Comparison of ENCODE assay signal across 8 cellular contexts in the genomic region with DNA sequence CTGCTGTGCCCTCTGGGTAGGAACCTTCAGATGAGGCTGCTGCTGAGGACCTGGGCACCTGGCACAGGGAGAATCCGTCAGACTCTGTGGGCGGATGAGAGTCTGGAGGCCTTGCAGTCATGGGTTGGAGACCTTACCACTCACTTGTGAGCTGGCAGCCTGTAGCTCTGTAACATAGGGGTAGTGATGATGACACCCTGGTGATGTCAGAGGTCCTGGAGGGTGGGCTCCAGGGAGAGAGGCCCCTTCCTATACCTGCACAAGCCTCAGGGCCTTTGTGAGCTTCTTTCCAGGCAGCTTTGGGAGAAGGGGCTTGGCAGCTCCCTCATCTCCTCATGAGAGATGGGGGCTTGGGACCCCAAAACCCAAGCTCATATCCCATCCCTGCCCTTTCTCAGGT. TPM values are rescaled to one million over a fixed set of nuclear protein-coding genes. Genes with fewer than 3 reads are reported as not detected.
DNase-seq lines count a peak whose midpoint lies in the region; ATAC-seq, FAIRE-seq and TF ChIP-seq lines count a peak whose summit lies in the region.
"Had no signal": no experiment of that assay in that cellular context is flagged by ENCODE, and none has a peak within 500 bp of the region (broad histone marks: within the 10 kb centered on the region; RNA-seq: fewer than 3 reads in every experiment).

No MANE protein-coding gene starts in this region.

- intact Hi-C loops in heart left ventricle (cut with DNase I), result loop anchor here in 2 of 10 donors (5.0 to 10.0 kb wide), 2 partner anchors 50 to 53 kb away; partner anchors contain the start of genes TOP3A (in 2 of the 2) and SMCR8 (in 1 of the 2)
- intact Hi-C loops in Right ventricle myocardium inferior (cut with DNase I), result no loop called here
- intact Hi-C loops in tibial artery (cut with DNase I; ENCODE audit: low total_unique reads), result loop anchor here (5.0 kb wide), 1 partner anchor 50 kb away; the partner anchor contains the start of gene TOP3A

- no peak for FAIRE-seq in RCC 7860 (lab: Jason Lieb, UNC)

- peak overlapping the region in 8 of 12 donors; percentile 58 to 94 (median 84) for H3K4me3 ChIP-seq in heart left ventricle
- H3K4me3 ChIP-seq in gastroesophageal sphincter, result peak overlapping the region in 1 of 2 donors; percentile 89
- peak overlapping the region in 1 of 2 donors; percentile 69 for H3K4me3 ChIP-seq in tibial artery

- H3K4me1 ChIP-seq in heart left ventricle (peaks cover 3 to 48% (median 39%) of the 10 kb centered on the region in 12 donors), gastroesophageal sphincter (peaks cover 0 to 48% (median 24%) of the 10 kb centered on the region in 3 donors), tibial artery (peaks cover 0 to 44% (median 36%) of the 10 kb centered on the region in 4 donors)

- 62 to 80% (median 76%) methylated on average over 2 of the region's 2 CpGs for WGBS in heart left ventricle, 4 donors
- no CpG with 5 or more reads among the region's 2 CpGs for WGBS in gastroesophageal sphincter (ENCODE audit: low coverage in 1 of 2), 2 donors

- H3K27me3 ChIP-seq in heart left ventricle, result no peaks in the 10 kb centered on the region
- no peaks in the 10 kb centered on the region for H3K27me3 ChIP-seq in gastroesophageal sphincter
- H3K27me3 ChIP-seq in tibial artery, result no peaks in the 10 kb centered on the region

- no peaks in the 10 kb centered on the region for H3K9me3 ChIP-seq in heart left ventricle
- no peaks in the 10 kb centered on the region for H3K9me3 ChIP-seq in gastroesophageal sphincter
- no peaks in the 10 kb centered on the region for H3K9me3 ChIP-seq in tibial artery

- TF ChIP-seq EP300 in gastroesophageal sphincter (IDR thresholded peaks at IDR 0.05), result no peak

- TF ChIP-seq POLR2A in heart left ventricle (IDR thresholded peaks at IDR 0.05), result no peak
- no peak for TF ChIP-seq POLR2A in gastroesophageal sphincter (IDR thresholded peaks at IDR 0.05)

- DNase-seq in heart left ventricle, result no peak
- no peak for DNase-seq in Right ventricle myocardium inferior (ENCODE audit: missing footprints)
- DNase-seq in tibial artery, result no peak
- DNase-seq in RCC 7860 (ENCODE audit: low spot score), result no peak
- no peak for DNase-seq in DMS 273 (lab: John Stamatoyannopoulos, UW; ENCODE audit: unreplicated experiment)
- DNase-seq: COR-L47, NCI-H2081 treated with DMSO at 0.1 percent for 48 hours had no signal

- H3K36me3 ChIP-seq in heart left ventricle (peaks cover 0 to 38% (median 34%) of the 10 kb centered on the region in 9 donors), gastroesophageal sphincter (peaks cover 0 to 42% of the 10 kb centered on the region in 2 donors), tibial artery (peaks cover 26 to 40% (median 31%) of the 10 kb centered on the region in 3 donors)

- H3K27ac ChIP-seq in heart left ventricle, result peak overlapping the region; percentile 6 to 99 (median 95)
- peak overlapping the region in 3 of 4 donors; percentile 94 to 99 (median 96) for H3K27ac ChIP-seq in gastroesophageal sphincter
- peak overlapping the region; percentile 92 to 98 for H3K27ac ChIP-seq in tibial artery

- TF ChIP-seq CTCF in heart left ventricle (IDR thresholded peaks at IDR 0.05) (no peak), gastroesophageal sphincter (IDR thresholded peaks at IDR 0.05) (no peak), tibial artery (IDR thresholded peaks at IDR 0.05) (no peak)

- no peak for ATAC-seq in heart left ventricle
- ATAC-seq in Right ventricle myocardium inferior, result no peak
- ATAC-seq in gastroesophageal sphincter, result no peak

RNA-seq across cellular contexts. Expression of gene MIEF2, which starts 1.6 kb away (rescaled TPM):
- 10 to 100 TPM; 23.2 to 46.9 (median 26.7) TPM for total RNA-seq in heart left ventricle
- polyA plus RNA-seq in heart left ventricle, result 10 to 100 TPM; 18.8 to 27.4 TPM
- 31.3 TPM for total RNA-seq in Right ventricle myocardium inferior
- 10 to 100 TPM; 10.8 to 19.0 (median 12.5) TPM for total RNA-seq in gastroesophageal sphincter

RNA-seq across cellular contexts. Expression of gene FLII, which starts 3.6 kb away (rescaled TPM):
- total RNA-seq in heart left ventricle (100 to 1,000 TPM; 218 to 535 (median 307) TPM), Right ventricle myocardium inferior (299 TPM), gastroesophageal sphincter (100 to 1,000 TPM; 283 to 543 (median 310) TPM)
- 100 to 1,000 TPM; 321 to 364 TPM for polyA plus RNA-seq in heart left ventricle

RNA-seq across cellular contexts. Expression of gene LLGL1, which starts 36.7 kb away (rescaled TPM):
- total RNA-seq in heart left ventricle (10 to 100 TPM in 5 of 9 donors, 1 to 10 TPM in 4; 6.8 to 20.7 (median 10.8) TPM), Right ventricle myocardium inferior (8.4 TPM), gastroesophageal sphincter (10 to 100 TPM; 16.7 to 31.7 (median 22.1) TPM)
- polyA plus RNA-seq in heart left ventricle, result 1 to 10 TPM; 5.3 to 8.9 TPM

RNA-seq across cellular contexts. Expression of gene TOP3A, which starts 52.7 kb away (rescaled TPM):
- 10 to 100 TPM in 8 of 9 donors, 1 to 10 TPM in 1; 9.4 to 26.1 (median 12.8) TPM for total RNA-seq in heart left ventricle
- polyA plus RNA-seq in heart left ventricle, result 10 to 100 TPM in 1 of 2 donors, 1 to 10 TPM in 1; 9.7 to 14.8 TPM
- total RNA-seq in Right ventricle myocardium inferior, result 10.4 TPM
- total RNA-seq in gastroesophageal sphincter, result 10 to 100 TPM; 19.6 to 49.7 (median 26.8) TPM

RNA-seq across cellular contexts. Expression of gene SMCR8, which starts 53.0 kb away (rescaled TPM):
- total RNA-seq in heart left ventricle (10 to 100 TPM in 8 of 9 donors, 1 to 10 TPM in 1; 9.7 to 17.6 (median 13.1) TPM), Right ventricle myocardium inferior (11.8 TPM), gastroesophageal sphincter (10 to 100 TPM; 14.0 to 20.0 (median 14.9) TPM)
- 10 to 100 TPM in 1 of 2 donors, 1 to 10 TPM in 1; 2.9 to 10.7 TPM for polyA plus RNA-seq in heart left ventricle
